In genomic region chr21:17612565-17613241, GRCh38 we compare ENCODE assay signal across 1 cellular context.
TF ChIP-seq lines count a peak whose summit lies in the region.

TSS of gene BTG3 (minus strand) at chr21:17612901. CDS start at chr21:17609144, 3,757 bp downstream.

TF ChIP-seq in HepG2, 621 proteins besides CTCF, POLR2A, EP300 and RAD21 (continued from another document and continues in another):
- TF ChIP-seq ZNF281 (CRISPR knock-in tag; IDR thresholded peaks at IDR 0.05; ENCODE audit: borderline replicate concordance) (no peak), SKIL (CRISPR knock-in tag; IDR thresholded peaks at IDR 0.05; ENCODE audit: borderline replicate concordance) (0 out of 2 replicates have a peak, but pooled peaks have one; percentile 11), ZKSCAN1 (IDR thresholded peaks at IDR 0.05; ENCODE audit: low read length) (no peak), EZH2 (conservative IDR thresholded peaks at IDR 0.05; ENCODE audit: low read depth, low read length) (no peak), ZNF383 (CRISPR knock-in tag; IDR thresholded peaks at IDR 0.05; ENCODE audit: borderline replicate concordance) (no peak), KDM1A (CRISPR knock-in tag; IDR thresholded peaks at IDR 0.05) (no peak), TBX2 (CRISPR knock-in tag; IDR thresholded peaks at IDR 0.05; ENCODE audit: borderline replicate concordance) (peak; percentile 41; the same call in 1 of the 2 replicates), ZNF883 (CRISPR knock-in tag; IDR thresholded peaks at IDR 0.05; ENCODE audit: not compliant biosample characterization) (peak; percentile 67), ZNF484 (CRISPR knock-in tag; IDR thresholded peaks at IDR 0.05; ENCODE audit: borderline replicate concordance, low read depth) (no peak; the same call in 1 of the 2 replicates), ARID2 (CRISPR knock-in tag; IDR thresholded peaks at IDR 0.05; ENCODE audit: borderline replicate concordance) (no peak), ZBTB25 (CRISPR knock-in tag; IDR thresholded peaks at IDR 0.05) (peak; percentile 20; the same call in 1 of the 2 replicates), ZNF710 (CRISPR knock-in tag; IDR thresholded peaks at IDR 0.05; ENCODE audit: borderline replicate concordance) (no peak), POLR2AphosphoS5 (IDR thresholded peaks at IDR 0.05; ENCODE audit: low read depth, low read length) (peak; percentile 71), CSRNP1 (CRISPR knock-in tag; IDR thresholded peaks at IDR 0.05) (no peak), WIZ (CRISPR knock-in tag; IDR thresholded peaks at IDR 0.05) (no peak), ZNF234 (CRISPR knock-in tag; conservative IDR thresholded peaks at IDR 0.05) (no peak), ZFP91 (CRISPR knock-in tag; IDR thresholded peaks at IDR 0.05; ENCODE audit: borderline replicate concordance) (peak; percentile 56), ZBTB49 (CRISPR knock-in tag; IDR thresholded peaks at IDR 0.05; ENCODE audit: borderline replicate concordance) (no peak), ZNF280D (CRISPR knock-in tag; IDR thresholded peaks at IDR 0.05) (no peak), PRDM15 (CRISPR knock-in tag; IDR thresholded peaks at IDR 0.05) (peak; percentile 34; the same call in 1 of the 2 replicates), GZF1 (CRISPR knock-in tag; IDR thresholded peaks at IDR 0.05) (no peak), HBP1 (CRISPR knock-in tag; IDR thresholded peaks at IDR 0.05; ENCODE audit: low read depth) (0 out of 2 replicates have a peak, but pooled peaks have one; percentile 41), E2F5 (CRISPR knock-in tag; conservative IDR thresholded peaks at IDR 0.05) (0 out of 2 replicates have a peak, but pooled peaks have one; percentile 43), SALL1 (CRISPR knock-in tag; IDR thresholded peaks at IDR 0.05) (peak; percentile 80)
